In the genomic region with DNA sequence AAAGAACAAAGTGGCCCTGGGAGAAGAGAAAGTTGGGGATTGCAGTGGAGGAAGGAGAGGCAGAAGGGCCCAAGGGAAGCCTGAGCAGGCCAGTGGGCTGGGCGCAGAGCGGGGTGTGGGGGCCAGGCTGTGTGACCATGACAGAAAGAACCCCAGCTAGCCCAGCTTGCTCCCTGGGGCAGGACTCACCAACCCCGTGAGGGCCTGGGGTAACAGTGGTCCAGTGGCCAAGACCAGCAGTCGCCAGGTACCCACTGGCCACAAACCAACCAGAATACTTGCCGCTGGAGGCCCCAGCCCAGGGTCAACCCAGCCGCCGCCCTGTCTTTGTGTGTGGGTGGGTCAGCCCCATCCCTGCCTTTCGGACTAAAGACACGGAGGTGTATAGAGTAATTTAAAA, we compare ENCODE assay signal across 19 cellular contexts.
A peak's percentile ranks its signal among the peaks of the same experiment; 100 is the strongest.
DNase-seq lines count a peak whose midpoint lies in the region; ATAC-seq and TF ChIP-seq lines count a peak whose summit lies in the region.
"Had no signal": no experiment of that assay in that cellular context is flagged by ENCODE, and none has a peak within 500 bp of the region (broad histone marks: within the 10 kb centered on the region; RNA-seq: fewer than 3 reads in every experiment).

No MANE protein-coding gene starts in this region.

- no peak overlapping the region for H2BK5ac ChIP-seq in H9 (ENCODE audit: insufficient read length, low read length)

- WGBS in H9 (ENCODE audit: extremely low coverage, insufficient read length, low lambda C conversion rate) = no CpG with 5 or more reads among the region's 9 CpGs

- no peak overlapping the region for H2BK20ac ChIP-seq in H9 (ENCODE audit: low read depth, low read length, poor library complexity, severe bottlenecking)

- no peak overlapping the region for H3K27ac Mint-ChIP-seq in H9
- H3K27ac Mint-ChIP-seq: activated naive CD8-positive, alpha-beta T cell treated with anti-CD3 and anti-CD28 coated beads for 36 hours; activated T-cell treated with anti-CD3 and anti-CD28 coated beads, Interleukin-2, amount 50 U/mL, for 24 hours; effector memory CD8-positive, alpha-beta T cell had no signal

- no peak overlapping the region for H3K56ac ChIP-seq in H9 (ENCODE audit: insufficient read length, low read depth, low read length)

- H2AFZ ChIP-seq in H9 (ENCODE audit: low read length) = no peak overlapping the region

- no peak overlapping the region for H3K4ac ChIP-seq in H9 (ENCODE audit: low read depth, low read length)

- H3K79me2 ChIP-seq in H9 (ENCODE audit: insufficient read depth, low read length) = no peaks in the 10 kb centered on the region

- no peaks in the 10 kb centered on the region; a peak in 2 of 5 replicates for H3K9me3 Mint-ChIP-seq in H9
- H3K9me3 Mint-ChIP-seq: activated naive CD8-positive, alpha-beta T cell treated with anti-CD3 and anti-CD28 coated beads for 36 hours; activated T-cell treated with anti-CD3 and anti-CD28 coated beads, Interleukin-2, amount 50 U/mL, for 24 hours; effector memory CD8-positive, alpha-beta T cell had no signal

- H3K27me3 ChIP-seq in H9 (ENCODE audit: insufficient read depth, low read length) (no peaks in the 10 kb centered on the region), iPS-20b (ENCODE audit: insufficient read depth, low read length) (peaks cover 36% of the 10 kb centered on the region)
- H3K27me3 ChIP-seq: ovary had no signal

- H3K9me3 ChIP-seq in H9 (ENCODE audit: control insufficient read depth, low read depth, low read length) (no peaks in the 10 kb centered on the region), SK-N-MC (ENCODE audit: low read depth, low read length) (no peaks in the 10 kb centered on the region; the same call in 1 of the 2 replicates), iPS-20b (ENCODE audit: insufficient read depth, low read depth, low read length) (peaks cover 4% of the 10 kb centered on the region; the same call in 1 of the 2 replicates)
- H3K9me3 ChIP-seq: mucosa of descending colon, ovary, thoracic aorta had no signal

- intact Hi-C loops in sciatic nerve (cut with DNase I) = no loop called here

- H2BK12ac ChIP-seq in H9 (ENCODE audit: insufficient read length, low read depth, low read length) = no peak overlapping the region

- peaks cover 3 to 6% of the 10 kb centered on the region in 2 experiments for H3K4me1 Mint-ChIP-seq in H9
- H3K4me1 Mint-ChIP-seq: activated naive CD8-positive, alpha-beta T cell treated with anti-CD3 and anti-CD28 coated beads for 36 hours had no signal

- peaks cover 23 to 26% (median 25%) of the 10 kb centered on the region in 3 experiments for H3K36me3 Mint-ChIP-seq in H9 (ENCODE audit: insufficient read depth in 1 of 3, low read depth in 3 of 3)
- H3K36me3 Mint-ChIP-seq: activated naive CD8-positive, alpha-beta T cell treated with anti-CD3 and anti-CD28 coated beads for 36 hours had no signal

- H3K4me3 Mint-ChIP-seq in H9 = peak overlapping the region; percentile 63 to 75
- H3K4me3 Mint-ChIP-seq: activated naive CD8-positive, alpha-beta T cell treated with anti-CD3 and anti-CD28 coated beads for 36 hours; activated T-cell treated with anti-CD3 and anti-CD28 coated beads, Interleukin-2, amount 50 U/mL, for 24 hours; effector memory CD8-positive, alpha-beta T cell had no signal

- no peak overlapping the region for H2BK15ac ChIP-seq in H9 (ENCODE audit: low read depth, low read length)

- H3K18ac ChIP-seq in H9 (ENCODE audit: insufficient read length, low read depth, low read length) = no peak overlapping the region

- no peak overlapping the region for H4K5ac ChIP-seq in H9 (ENCODE audit: insufficient read length, low read depth, low read length)

- no peak overlapping the region for H4K91ac ChIP-seq in H9 (ENCODE audit: insufficient read length, low read depth, low read length)

- no peaks in the 10 kb centered on the region for H4K20me1 ChIP-seq in H9 (ENCODE audit: control insufficient read depth, insufficient read depth, insufficient read length)

- H3K23ac ChIP-seq in H9 (ENCODE audit: insufficient read length, low read depth, low read length) = no peak overlapping the region

- peaks cover 4% of the 10 kb centered on the region for H3K23me2 ChIP-seq in H9 (ENCODE audit: insufficient read length, low read depth, low read length, poor library complexity, severe bottlenecking)

- no peak overlapping the region for H3K9ac ChIP-seq in H9 (ENCODE audit: extremely low read depth, insufficient read length, low read length)
- H3K9ac ChIP-seq in SK-N-MC (ENCODE audit: insufficient read length) = peak overlapping the region; percentile 66
- peak overlapping the region; percentile 16; the same call in 1 of the 2 replicates for H3K9ac ChIP-seq in iPS-20b (ENCODE audit: low read depth, low read length)
- H3K9ac ChIP-seq: BLaER1 treated with 17β-estradiol and CSF1 and Interleukin-3, amounts not matched to agents 10 nM and 100 nM had no signal

- H2AK5ac ChIP-seq in H9 (ENCODE audit: insufficient read length, low read length) = no peak overlapping the region

- H3K36me3 ChIP-seq in SK-N-MC (ENCODE audit: insufficient read depth, low read length) (no peaks in the 10 kb centered on the region), iPS-20b (ENCODE audit: insufficient read depth, low read depth, low read length) (peaks cover 22% of the 10 kb centered on the region)
- H3K36me3 ChIP-seq: BLaER1 treated with 17β-estradiol and CSF1 and Interleukin-3, amounts not matched to agents 10 nM and 100 nM; ovary; thoracic aorta had no signal

- no peak overlapping the region for H3T11ph ChIP-seq in H9 (ENCODE audit: low read length)

- no peak overlapping the region for H2BK120ac ChIP-seq in H9 (ENCODE audit: low read depth, low read length, poor library complexity, severe bottlenecking)

- H3K79me1 ChIP-seq in H9 (ENCODE audit: insufficient read depth, low read depth, low read length, poor library complexity, severe bottlenecking) = no peaks in the 10 kb centered on the region

- no peak overlapping the region for H4K8ac ChIP-seq in H9 (replicated peaks; ENCODE audit: insufficient read length, low read depth, low read length)

- no peak for TF ChIP-seq CTCF in H9 (conservative IDR thresholded peaks at IDR 0.05)

- H3K4me2 ChIP-seq in H9 (ENCODE audit: insufficient read depth, insufficient read length, low read length) = peak overlapping the region; percentile 6

- H3K27me3 Mint-ChIP-seq in H9 (ENCODE audit: low read depth) = peaks cover 10% of the 10 kb centered on the region

- no peak overlapping the region for H3K14ac ChIP-seq in H9 (ENCODE audit: insufficient read depth, low read length)

- H3K27ac ChIP-seq in H9 (ENCODE audit: insufficient read length, low read depth, low read length) (no peak overlapping the region), SK-N-MC (no peak overlapping the region), iPS-20b (ENCODE audit: low read length) (no peak overlapping the region)
- H3K27ac ChIP-seq: BLaER1 treated with 17β-estradiol and CSF1 and Interleukin-3, amounts not matched to agents 10 nM and 100 nM; ovary; skin epidermis; thoracic aorta had no signal

- peak overlapping the region; percentile 77 for H3K4me3 ChIP-seq in SK-N-MC
- H3K4me3 ChIP-seq in iPS-20b (ENCODE audit: low read length) = peak overlapping the region; percentile 60
- H3K4me3 ChIP-seq: mucosa of descending colon, ovary, skin epidermis, thoracic aorta had no signal

- DNase-seq in H9 (no peak), SK-N-MC (ENCODE audit: low read depth, low spot score) (no peak), sciatic nerve (ENCODE audit: low spot score) (peak; percentile 43), SKM-1 treated with dmso at 0.1 percent for 144 hours (lab: John Stamatoyannopoulos, UW; ENCODE audit: unreplicated experiment) (no peak)
- DNase-seq in central memory CD4-positive, alpha-beta T cell = no peak
- DNase-seq: activated CD4-positive, alpha-beta T cell treated with anti-CD3 and anti-CD28 coated beads, Interleukin-2, amount 50 U/mL, for 1 hour; activated T-cell treated with anti-CD3 and anti-CD28 coated beads, Interleukin-2, amount 50 U/mL, for 24 hours; effector memory CD8-positive, alpha-beta T cell; kidney glomerular epithelial cell; mucosa of descending colon; NCI-H1417; stimulated activated CD4-positive, alpha-beta T cell treated with anti-CD3 and anti-CD28 coated beads, Interleukin-4, amount 100 ng/mL, for 4 hours had no signal

- ATAC-seq in sciatic nerve (no peak), GM18520 (IDR thresholded peaks at IDR 0.05; ENCODE audit: unreplicated experiment) (no peak)
- ATAC-seq: effector memory CD8-positive, alpha-beta T cell; mucosa of descending colon had no signal

- H3K4me1 ChIP-seq in H9 (ENCODE audit: insufficient read depth, low read length) (no peaks in the 10 kb centered on the region), iPS-20b (ENCODE audit: insufficient read depth, low read length) (peaks cover 4% of the 10 kb centered on the region; the same call in 1 of the 2 replicates)
